26 cellular contexts compared by ENCODE assay signal in genomic region chr19:35291916-35292315, GRCh38. TPM values are rescaled to one million over a fixed set of nuclear protein-coding genes. Genes with fewer than 3 reads are reported as not detected.
DNase-seq lines count a peak whose midpoint lies in the region; ATAC-seq, FAIRE-seq and TF ChIP-seq lines count a peak whose summit lies in the region.
"Had no signal": no experiment of that assay in that cellular context is flagged by ENCODE, and none has a peak within 500 bp of the region (broad histone marks: within the 10 kb centered on the region; RNA-seq: fewer than 3 reads in every experiment).

A gene with protein sequence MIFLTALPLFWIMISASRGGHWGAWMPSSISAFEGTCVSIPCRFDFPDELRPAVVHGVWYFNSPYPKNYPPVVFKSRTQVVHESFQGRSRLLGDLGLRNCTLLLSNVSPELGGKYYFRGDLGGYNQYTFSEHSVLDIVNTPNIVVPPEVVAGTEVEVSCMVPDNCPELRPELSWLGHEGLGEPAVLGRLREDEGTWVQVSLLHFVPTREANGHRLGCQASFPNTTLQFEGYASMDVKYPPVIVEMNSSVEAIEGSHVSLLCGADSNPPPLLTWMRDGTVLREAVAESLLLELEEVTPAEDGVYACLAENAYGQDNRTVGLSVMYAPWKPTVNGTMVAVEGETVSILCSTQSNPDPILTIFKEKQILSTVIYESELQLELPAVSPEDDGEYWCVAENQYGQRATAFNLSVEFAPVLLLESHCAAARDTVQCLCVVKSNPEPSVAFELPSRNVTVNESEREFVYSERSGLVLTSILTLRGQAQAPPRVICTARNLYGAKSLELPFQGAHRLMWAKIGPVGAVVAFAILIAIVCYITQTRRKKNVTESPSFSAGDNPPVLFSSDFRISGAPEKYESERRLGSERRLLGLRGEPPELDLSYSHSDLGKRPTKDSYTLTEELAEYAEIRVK (plus strand): TSS chr19:35292161. CDS start chr19:35295409, 3,248 bp downstream.

- H3K9me3 Mint-ChIP-seq in activated CD4-positive, alpha-beta memory T cell treated with anti-CD3 and anti-CD28 coated beads, Interleukin-2, amount 10 ng/mL, durations not matched to agents 7 days and 5 days = no peaks in the 10 kb centered on the region
- H3K9me3 Mint-ChIP-seq: activated CD8-positive, alpha-beta T cell treated with anti-CD3 and anti-CD28 coated beads for 36 hours; dendritic cell treated with granulocyte-macrophage colony-stimulating factor and Interleukin-4, amounts not matched to agents 40 ng/mL and 50 ng/mL, for 4 days; H9 had no signal

- TF ChIP-seq CTCF in HepG2 (CRISPR knock-in tag; IDR thresholded peaks at IDR 0.05) (no peak), body of pancreas (IDR thresholded peaks at IDR 0.05) (no peak)

- no peaks in the 10 kb centered on the region for H3K79me2 ChIP-seq in HepG2 (ENCODE audit: insufficient read depth, low read length)

- intact Hi-C loops in HepG2 (cut with micrococcal nuclease; ENCODE audit: unreplicated experiment) = no loop called here
- intact Hi-C loops in posterior cingulate gyrus (cut with DNase I) = loop anchor here (2.0 kb wide), 1 partner anchor 23 kb away; the partner anchor contains the start of gene USF2
- intact Hi-C loops in body of pancreas (cut with DNase I) = no loop called here

- H3K4me1 Mint-ChIP-seq in activated CD4-positive, alpha-beta memory T cell treated with anti-CD3 and anti-CD28 coated beads, Interleukin-2, amount 10 ng/mL, durations not matched to agents 7 days and 5 days = peaks cover 8% of the 10 kb centered on the region

- in situ Hi-C loops in HepG2 (cut with HindIII; ENCODE audit: extremely low pct_ligation_motif_present, low pct_unique_long_range_greater_than_20kb) (no loop called here), HAP-1 (cut with MboI; ENCODE audit: low sequenced_read_pairs) (no loop called here)

- POLR2A ChIA-PET in HepG2 (lab: Yijun Ruan, JAX) = interaction anchor here (2.3 kb wide), 1 partner anchor 11 kb away, joined by 9 read pairs; no protein-coding TSS in a partner anchor
- POLR2A ChIA-PET in activated CD4-positive, alpha-beta memory T cell treated with anti-CD3 and anti-CD28 coated beads, Interleukin-2, amount 10 ng/mL, durations not matched to agents 7 days and 5 days (lab: Charles Lee) = no interaction called here

- no peak within 1 kb of the TSS for H3K4me3 ChIP-seq in BLaER1 treated with 17β-estradiol and CSF1 and Interleukin-3, amounts not matched to agents 10 nM and 100 nM
- H3K4me3 ChIP-seq in HepG2 (replicated peaks in 1 of 3; ENCODE audit: insufficient read depth in 1 of 3, low read depth in 2 of 3, low read length in 3 of 3) = no peak within 1 kb of the TSS
- no peak within 1 kb of the TSS for H3K4me3 ChIP-seq in body of pancreas
- no peak within 1 kb of the TSS for H3K4me3 ChIP-seq in HAP-1
- no peak within 1 kb of the TSS for H3K4me3 ChIP-seq in small intestine (ENCODE audit: low read depth in 1 of 2, low read length in 2 of 2)
- H3K4me3 ChIP-seq: adrenal gland, cardiac muscle cell, mucosa of descending colon, uterus had no signal

- H3K27me3 Mint-ChIP-seq in activated CD4-positive, alpha-beta memory T cell treated with anti-CD3 and anti-CD28 coated beads, Interleukin-2, amount 10 ng/mL, durations not matched to agents 7 days and 5 days = peaks cover 4% of the 10 kb centered on the region
- H3K27me3 Mint-ChIP-seq: activated CD8-positive, alpha-beta T cell treated with anti-CD3 and anti-CD28 coated beads for 36 hours had no signal

- FAIRE-seq in HepG2 (lab: Jason Lieb, UNC) = no peak
- FAIRE-seq in small intestine (lab: Jason Lieb, UNC) = no peak
- FAIRE-seq: GM18507 had no signal

- no peaks in the 10 kb centered on the region for H3K36me3 ChIP-seq in BLaER1 treated with 17β-estradiol and CSF1 and Interleukin-3, amounts not matched to agents 10 nM and 100 nM
- H3K36me3 ChIP-seq in HepG2 (replicated peaks in 1 of 2; ENCODE audit: control insufficient read depth in 1 of 2, insufficient read depth in 2 of 2, low read length in 2 of 2) (no peaks in the 10 kb centered on the region), body of pancreas (replicated peaks in 1 of 2; ENCODE audit: insufficient read depth in 1 of 2, low read depth in 2 of 2) (no peaks in the 10 kb centered on the region), HAP-1 (replicated peaks) (no peaks in the 10 kb centered on the region), small intestine (ENCODE audit: control insufficient read depth in 2 of 2, insufficient read depth in 2 of 2, low read length in 2 of 2) (no peaks in the 10 kb centered on the region)
- H3K36me3 ChIP-seq: adrenal gland, cardiac muscle cell, neutrophil, uterus had no signal

- 33% methylated on average over 9 of the region's 12 CpGs for WGBS in HepG2 (ENCODE audit: low lambda C conversion rate)
- WGBS in body of pancreas, 2 donors = 58 to 59% methylated on average over 11 to 12 of the region's 12 CpGs
- WGBS in small intestine, 3 donors = 58 to 75% (median 63%) methylated on average over 11 to 12 of the region's 12 CpGs

- H3K4me3 Mint-ChIP-seq in activated CD4-positive, alpha-beta memory T cell treated with anti-CD3 and anti-CD28 coated beads, Interleukin-2, amount 10 ng/mL, durations not matched to agents 7 days and 5 days = no peak within 1 kb of the TSS
- H3K4me3 Mint-ChIP-seq: activated CD8-positive, alpha-beta T cell treated with anti-CD3 and anti-CD28 coated beads for 36 hours; dendritic cell treated with granulocyte-macrophage colony-stimulating factor and Interleukin-4, amounts not matched to agents 40 ng/mL and 50 ng/mL, for 4 days; H9 had no signal

- DNase-seq in anterior cingulate cortex (lab: John Stamatoyannopoulos, UW) (peak in 53 of 58 donors; percentile 22 to 96 (median 78)), HepG2 (ENCODE audit: low spot score) (no peak), posterior cingulate gyrus (peak; percentile 76 to 99 (median 88)), body of pancreas (no peak), HAP-1 (ENCODE audit: low spot score in 2 of 2) (no peak), small intestine (no peak)
- DNase-seq in activated CD4-positive, alpha-beta memory T cell treated with anti-CD3 and anti-CD28 coated beads, Interleukin-2, amount 10 ng/mL, durations not matched to agents 7 days and 5 days = no peak
- DNase-seq: activated CD8-positive, alpha-beta T cell treated with anti-CD3 and anti-CD28 coated beads for 36 hours; adrenal gland; glutamatergic neuron; H9; mucosa of descending colon; MV-4-11; NCI-H1694; right cardiac atrium; Right ventricle myocardium superior; T1000; uterus had no signal

- TF ChIP-seq POLR2A in HepG2 (IDR thresholded peaks at IDR 0.05; ENCODE audit: insufficient read depth in 1 of 2, low read depth in 2 of 2, low read length in 2 of 2) = no peak
- no peak for TF ChIP-seq POLR2A in body of pancreas (IDR thresholded peaks at IDR 0.05)

- peaks cover 23 to 76% (median 62%) of the 10 kb centered on the region in 10 experiments for H3K4me1 ChIP-seq in BLaER1 treated with 17β-estradiol and CSF1 and Interleukin-3, amounts not matched to agents 10 nM and 100 nM
- H3K4me1 ChIP-seq in HepG2 (ENCODE audit: insufficient read depth, low read length) (peaks cover 66% of the 10 kb centered on the region), body of pancreas (no peaks in the 10 kb centered on the region), HAP-1 (no peaks in the 10 kb centered on the region), small intestine (ENCODE audit: control insufficient read depth in 2 of 2, insufficient read depth in 1 of 2, low read depth in 1 of 2, low read length in 1 of 2) (no peaks in the 10 kb centered on the region)
- H3K4me1 ChIP-seq: adrenal gland, uterus had no signal

- no peak for TF ChIP-seq RAD21 in HepG2 (CRISPR knock-in tag; IDR thresholded peaks at IDR 0.05)

- H2AFZ ChIP-seq in HepG2 (ENCODE audit: low read length) = no peak within 1 kb of the TSS

- H3K27me3 ChIP-seq in BLaER1 treated with 17β-estradiol and CSF1 and Interleukin-3, amounts not matched to agents 10 nM and 100 nM = peaks cover 0 to 26% (median 0%) of the 10 kb centered on the region in 11 experiments; a peak in 6 of 22 replicates
- H3K27me3 ChIP-seq in HepG2 (ENCODE audit: control insufficient read depth in 1 of 2, insufficient read depth in 2 of 2, low read length in 2 of 2) (peaks cover 6 to 46% of the 10 kb centered on the region in 2 experiments), body of pancreas (no peaks in the 10 kb centered on the region), HAP-1 (ENCODE audit: low read depth) (no peaks in the 10 kb centered on the region), small intestine (ENCODE audit: control insufficient read depth in 2 of 2, insufficient read depth in 2 of 2, low read length in 2 of 2) (no peaks in the 10 kb centered on the region)
- H3K27me3 ChIP-seq: adrenal gland, cardiac muscle cell, uterus had no signal

- H3K9me3 ChIP-seq in BLaER1 treated with 17β-estradiol and CSF1 and Interleukin-3, amounts not matched to agents 10 nM and 100 nM (replicated peaks in 1 of 11) = no peaks in the 10 kb centered on the region
- H3K9me3 ChIP-seq in HepG2 (ENCODE audit: low read length) (no peaks in the 10 kb centered on the region), body of pancreas (no peaks in the 10 kb centered on the region), HAP-1 (no peaks in the 10 kb centered on the region), small intestine (ENCODE audit: control insufficient read depth, low read depth) (no peaks in the 10 kb centered on the region)
- H3K9me3 ChIP-seq: adrenal gland, mucosa of descending colon, neutrophil, uterus had no signal

- H3K27ac Mint-ChIP-seq in activated CD4-positive, alpha-beta memory T cell treated with anti-CD3 and anti-CD28 coated beads, Interleukin-2, amount 10 ng/mL, durations not matched to agents 7 days and 5 days = no peak within 1 kb of the TSS
- H3K27ac Mint-ChIP-seq: activated CD8-positive, alpha-beta T cell treated with anti-CD3 and anti-CD28 coated beads for 36 hours; dendritic cell treated with granulocyte-macrophage colony-stimulating factor and Interleukin-4, amounts not matched to agents 40 ng/mL and 50 ng/mL, for 4 days had no signal

- ATAC-seq in HepG2 (no peak), body of pancreas (no peak)
- ATAC-seq: activated CD8-positive, alpha-beta T cell treated with anti-CD3 and anti-CD28 coated beads for 36 hours; mucosa of descending colon; right cardiac atrium had no signal

- CTCF ChIA-PET in HepG2 (lab: Yijun Ruan, JAX; ENCODE audit: low intra/inter-chr PET ratio, low total read pairs) = no interaction called here
- CTCF ChIA-PET in activated CD4-positive, alpha-beta memory T cell treated with anti-CD3 and anti-CD28 coated beads, Interleukin-2, amount 10 ng/mL, durations not matched to agents 7 days and 5 days (lab: Charles Lee) = no interaction called here

- TF ChIP-seq EP300 in HepG2 (IDR thresholded peaks at IDR 0.05; ENCODE audit: low read depth in 2 of 2, low read length in 2 of 2) = no peak
- no peak for TF ChIP-seq EP300 in HepG2 (CRISPR knock-in tag; IDR thresholded peaks at IDR 0.05; ENCODE audit: borderline replicate concordance)

- H3K9ac ChIP-seq in BLaER1 treated with 17β-estradiol and CSF1 and Interleukin-3, amounts not matched to agents 10 nM and 100 nM = peak within 1 kb of the TSS in 1 of 11 experiments; percentile 29; a peak in 1 of 22 replicates
- H3K9ac ChIP-seq in HepG2 (ENCODE audit: insufficient read depth, low read depth, low read length) = no peak within 1 kb of the TSS
- H3K9ac ChIP-seq: KMS-11 had no signal

- no TSS peak for BruUV-seq in HepG2 (replicated peaks; lab: Mats Ljungman, UMichigan)

- no peak within 1 kb of the TSS for H3K27ac ChIP-seq in BLaER1 treated with 17β-estradiol and CSF1 and Interleukin-3, amounts not matched to agents 10 nM and 100 nM
- H3K27ac ChIP-seq in HepG2 (ENCODE audit: extremely low read length, insufficient read depth, low read length) (no peak within 1 kb of the TSS), body of pancreas (no peak within 1 kb of the TSS), small intestine (ENCODE audit: low read depth in 1 of 2, low read length in 1 of 2) (no peak within 1 kb of the TSS)
- H3K27ac ChIP-seq: adrenal gland, cardiac muscle cell, KMS-11, neutrophil, uterus had no signal

- no peaks in the 10 kb centered on the region for H3K36me3 Mint-ChIP-seq in activated CD4-positive, alpha-beta memory T cell treated with anti-CD3 and anti-CD28 coated beads, Interleukin-2, amount 10 ng/mL, durations not matched to agents 7 days and 5 days (ENCODE audit: low read depth)

- no peaks in the 10 kb centered on the region for H4K20me1 ChIP-seq in BLaER1 treated with 17β-estradiol and CSF1 and Interleukin-3, amounts not matched to agents 10 nM and 100 nM
- H4K20me1 ChIP-seq in HepG2 (ENCODE audit: insufficient read depth, low read length) = no peaks in the 10 kb centered on the region

- peak within 1 kb of the TSS in 9 of 11 experiments; percentile 15 to 72 (median 53); a peak in 18 of 22 replicates for H3K4me2 ChIP-seq in BLaER1 treated with 17β-estradiol and CSF1 and Interleukin-3, amounts not matched to agents 10 nM and 100 nM
- peak within 1 kb of the TSS; percentile 25; the same call in 1 of the 2 replicates for H3K4me2 ChIP-seq in HepG2 (ENCODE audit: low read depth, low read length)
- H3K4me2 ChIP-seq: KMS-11 had no signal

RNA-seq across cellular contexts. Expression of the gene that starts here (rescaled TPM):
- total RNA-seq in HepG2 (2016; rRNA removed; fragmentation: Illumina TruSeq; extraction: Trizol) = 0.80 and 1.3 TPM in 2 replicates
- total RNA-seq in HepG2 (2016; cell fraction: cytosol; rRNA removed; fragmentation: Illumina TruSeq; extraction: Trizol; ENCODE audit: low read depth) = 0.26 and 0.71 TPM in 2 replicates
- 0.56 and 0.87 TPM in 2 replicates for total RNA-seq in HepG2 (2016; cell fraction: insoluble cytoplasmic fraction; rRNA removed; fragmentation: Illumina TruSeq; extraction: Trizol)
- 0.59 and 1.5 TPM in 2 replicates for total RNA-seq in HepG2 (2016; cell fraction: membrane; rRNA removed; fragmentation: Illumina TruSeq; extraction: Trizol)
- 1.6 and 2.6 TPM in 2 replicates for total RNA-seq in HepG2 (2016; cell fraction: nucleus; rRNA removed; fragmentation: Illumina TruSeq; extraction: Trizol)
- polyA plus RNA-seq in HepG2 (2011; rRNA removed) = 0.17 and 0.20 TPM in 2 replicates
- 0.13 and 0.27 TPM in 2 replicates for polyA plus RNA-seq in HepG2 (2011; cell fraction: cytosol; rRNA removed)
- 0.40 and 0.93 TPM in 2 replicates for polyA plus RNA-seq in HepG2 (2011; cell fraction: nucleus; rRNA removed)
- not detected in 2 replicates for polyA plus RNA-seq in HepG2 (2012)
- polyA plus RNA-seq in HepG2 (2016; cell fraction: cytosol; fragmentation: Illumina TruSeq; extraction: Trizol; ENCODE audit: low read depth) = 0.70 TPM in 2 replicates
- 0.38 and 1.3 TPM in 2 replicates for polyA plus RNA-seq in HepG2 (2016; cell fraction: insoluble cytoplasmic fraction; fragmentation: Illumina TruSeq; extraction: Trizol; ENCODE audit: low read depth)
- polyA plus RNA-seq in HepG2 (2016; cell fraction: membrane; fragmentation: Illumina TruSeq; extraction: Trizol; ENCODE audit: low read depth) = 0.24 and 0.97 TPM in 2 replicates
- polyA plus RNA-seq in HepG2 (2016; cell fraction: nucleus; fragmentation: Illumina TruSeq; extraction: Trizol; ENCODE audit: insufficient read depth, low read depth) = 0.82 and 1.5 TPM in 2 replicates
- polyA minus RNA-seq in HepG2 (2011; rRNA and poly(A)+ RNA removed; ENCODE audit: low replicate concordance) = not detected in 2 replicates
- not detected in 2 replicates for polyA minus RNA-seq in HepG2 (2011; cell fraction: cytosol; rRNA and poly(A)+ RNA removed)
- polyA minus RNA-seq in HepG2 (2011; cell fraction: nucleus; rRNA and poly(A)+ RNA removed) = 0.64 and 0.75 TPM in 2 replicates
- total RNA-seq in body of pancreas = 1 to 10 TPM in 1 of 2 donors, not detected in 1; 1.6 TPM
- not detected for total RNA-seq in activated CD4-positive, alpha-beta memory T cell treated with anti-CD3 and anti-CD28 coated beads, Interleukin-2, amount 10 ng/mL, durations not matched to agents 7 days and 5 days
- polyA plus RNA-seq in small intestine = not detected
- total RNA-seq: G401, H9, HT-29, right cardiac atrium, Right ventricle myocardium superior had no signal

Comparison
In these comparisons a context has a peak if more than half of its experiments do, and no peak if none do; other contexts are left out.
1. DNase-seq: peak in anterior cingulate cortex (53 of 58) and posterior cingulate gyrus (10 of 10); none in HepG2 (single experiment), body of pancreas (0 of 4), HAP-1 (0 of 2), activated CD4-positive, alpha-beta memory T cell treated with anti-CD3 and anti-CD28 coated beads, Interleukin-2, amount 10 ng/mL, durations not matched to agents 7 days and 5 days (single experiment) and small intestine (single experiment).